Comparison of ENCODE assay signal across 9 cellular contexts in the genomic region with DNA sequence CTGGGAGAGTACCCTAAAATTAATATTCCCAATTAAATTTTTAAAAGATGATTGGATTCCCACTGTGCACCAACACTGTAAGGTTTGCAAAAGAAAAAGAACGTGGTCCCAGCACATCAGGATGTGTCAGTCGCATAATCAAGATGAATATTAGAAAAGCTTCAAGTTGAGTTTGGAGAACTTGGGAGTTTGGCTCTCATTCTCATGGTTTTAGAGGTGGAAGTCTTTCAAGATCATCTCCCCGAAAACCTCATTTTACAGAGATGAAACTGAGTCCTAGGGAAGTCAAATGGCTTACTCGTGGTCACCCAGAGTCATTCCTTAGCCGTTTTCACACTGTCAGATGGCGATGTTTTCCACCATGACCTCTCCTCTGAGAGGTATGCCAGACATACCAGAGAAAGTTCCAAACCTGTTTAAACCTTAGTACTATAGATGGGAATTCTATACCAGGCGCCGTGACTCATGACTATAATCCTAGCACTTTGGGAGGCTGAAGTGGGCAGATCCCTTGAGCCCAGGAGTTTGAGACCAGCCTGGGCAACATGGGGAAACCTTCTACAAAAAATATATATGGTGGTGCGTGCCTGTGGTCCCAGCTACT. TPM values are rescaled to one million over a fixed set of nuclear protein-coding genes. Genes with fewer than 3 reads are reported as not detected.
DNase-seq lines count a peak whose midpoint lies in the region; ATAC-seq and TF ChIP-seq lines count a peak whose summit lies in the region.
"Had no signal": no experiment of that assay in that cellular context is flagged by ENCODE, and none has a peak within 500 bp of the region (broad histone marks: within the 10 kb centered on the region; RNA-seq: fewer than 3 reads in every experiment).

No MANE protein-coding gene starts in this region.

- H3K36me3 Mint-ChIP-seq in activated T-cell treated with anti-CD3 and anti-CD28 coated beads, Interleukin-2, amount 50 U/mL, for 24 hours (ENCODE audit: low read depth) = peaks cover 58% of the 10 kb centered on the region

- H3K4me3 Mint-ChIP-seq in activated T-cell treated with anti-CD3 and anti-CD28 coated beads, Interleukin-2, amount 50 U/mL, for 24 hours = peak overlapping the region; percentile 86

- H3K27ac Mint-ChIP-seq in activated T-cell treated with anti-CD3 and anti-CD28 coated beads, Interleukin-2, amount 50 U/mL, for 24 hours = peak overlapping the region; percentile 87

- H3K9me3 ChIP-seq in left lung (peaks cover 0 to 12% of the 10 kb centered on the region in 2 donors), thymus (ENCODE audit: control insufficient read depth) (no peaks in the 10 kb centered on the region)

- H3K36me3 ChIP-seq in left lung = peaks cover 0 to 26% of the 10 kb centered on the region in 2 donors
- peaks cover 6% of the 10 kb centered on the region for H3K36me3 ChIP-seq in thymus (ENCODE audit: control insufficient read depth, insufficient read depth)

- H3K4me3 ChIP-seq in left lung = peak overlapping the region; percentile 63 to 78
- H3K4me3 ChIP-seq in thymus (ENCODE audit: low read length) = peak overlapping the region; percentile 97

- intact Hi-C loops in left lung (cut with DNase I) = loop anchor here (10.0 kb wide), 2 partner anchors 47 to 63 kb away; no protein-coding TSS in a partner anchor

- ATAC-seq in left lung (no peak), GM19397 (IDR thresholded peaks at IDR 0.05; ENCODE audit: unreplicated experiment) (no peak)

- no peak for TF ChIP-seq CTCF in left lung (IDR thresholded peaks at IDR 0.05)

- DNase-seq in activated T-cell treated with anti-CD3 and anti-CD28 coated beads, Interleukin-2, amount 50 U/mL, for 24 hours = no peak
- DNase-seq in activated T-cell treated with anti-CD3 and anti-CD28 coated beads for 4 hours = no peak
- no peak for DNase-seq in left lung
- DNase-seq in NCI-H524 treated with DMSO at 0.1 percent for 48 hours (lab: John Stamatoyannopoulos, UW) = no peak
- DNase-seq in stimulated activated CD4-positive, alpha-beta T cell treated with anti-CD3 and anti-CD28 coated beads, Interleukin-2, amount 100 ng/mL, for 24 hours = no peak
- DNase-seq: DMS 273 treated with DMSO at 0.1 percent for 48 hours had no signal

- H3K4me1 ChIP-seq in left lung (peaks cover 13 to 86% of the 10 kb centered on the region in 2 donors), thymus (ENCODE audit: control insufficient read depth, insufficient read depth, low read length) (peaks cover 13% of the 10 kb centered on the region)

- peaks cover 68% of the 10 kb centered on the region for H3K4me1 Mint-ChIP-seq in activated T-cell treated with anti-CD3 and anti-CD28 coated beads, Interleukin-2, amount 50 U/mL, for 24 hours (ENCODE audit: low read depth)

- H3K27me3 Mint-ChIP-seq in activated T-cell treated with anti-CD3 and anti-CD28 coated beads, Interleukin-2, amount 50 U/mL, for 24 hours = no peaks in the 10 kb centered on the region

- WGBS in adipose tissue, 3 donors = 53 to 69% (median 55%) methylated on average over 9 of the region's 9 CpGs
- WGBS in thymus = 75% methylated on average over 9 of the region's 9 CpGs

- H3K27ac ChIP-seq in adipose tissue (ENCODE audit: low read depth, low read length) = peak overlapping the region; percentile 20
- H3K27ac ChIP-seq in left lung = peak overlapping the region; percentile 88 to 99
- no peak overlapping the region for H3K27ac ChIP-seq in thymus (ENCODE audit: low read depth)

- H3K9me3 Mint-ChIP-seq in activated T-cell treated with anti-CD3 and anti-CD28 coated beads, Interleukin-2, amount 50 U/mL, for 24 hours = peaks cover 13% of the 10 kb centered on the region

- H3K27me3 ChIP-seq in left lung (no peaks in the 10 kb centered on the region), thymus (ENCODE audit: control insufficient read depth, insufficient read depth) (no peaks in the 10 kb centered on the region)

RNA-seq across cellular contexts. Expression of a gene that starts 1.2 kb away (rescaled TPM):
- polyA plus RNA-seq in adipose tissue (10 to 100 TPM; 19.2 to 64.2 (median 58.4) TPM), thymus (28.7 TPM)
- 100 to 1,000 TPM in 1 of 2 donors, 10 to 100 TPM in 1; 84.7 to 151 TPM for total RNA-seq in left lung
